In genomic region chr7:143216151-143216550, GRCh38 we compare ENCODE assay signal across 1 cellular context.
TF ChIP-seq lines count a peak whose summit lies in the region.

No MANE protein-coding gene starts in this region.

TF ChIP-seq in endothelial cell of umbilical vein, 7 proteins besides CTCF, POLR2A, EP300 and RAD21:
- TF ChIP-seq MYC (IDR thresholded peaks at IDR 0.05; ENCODE audit: low read depth, low read length) (no peak), GATA2 (IDR thresholded peaks at IDR 0.05; ENCODE audit: insufficient read depth, insufficient read length, low read depth, low read length) (peak; percentile 25), MAX (IDR thresholded peaks at IDR 0.05; ENCODE audit: insufficient read depth, insufficient read length) (no peak)
